In the genomic region with DNA sequence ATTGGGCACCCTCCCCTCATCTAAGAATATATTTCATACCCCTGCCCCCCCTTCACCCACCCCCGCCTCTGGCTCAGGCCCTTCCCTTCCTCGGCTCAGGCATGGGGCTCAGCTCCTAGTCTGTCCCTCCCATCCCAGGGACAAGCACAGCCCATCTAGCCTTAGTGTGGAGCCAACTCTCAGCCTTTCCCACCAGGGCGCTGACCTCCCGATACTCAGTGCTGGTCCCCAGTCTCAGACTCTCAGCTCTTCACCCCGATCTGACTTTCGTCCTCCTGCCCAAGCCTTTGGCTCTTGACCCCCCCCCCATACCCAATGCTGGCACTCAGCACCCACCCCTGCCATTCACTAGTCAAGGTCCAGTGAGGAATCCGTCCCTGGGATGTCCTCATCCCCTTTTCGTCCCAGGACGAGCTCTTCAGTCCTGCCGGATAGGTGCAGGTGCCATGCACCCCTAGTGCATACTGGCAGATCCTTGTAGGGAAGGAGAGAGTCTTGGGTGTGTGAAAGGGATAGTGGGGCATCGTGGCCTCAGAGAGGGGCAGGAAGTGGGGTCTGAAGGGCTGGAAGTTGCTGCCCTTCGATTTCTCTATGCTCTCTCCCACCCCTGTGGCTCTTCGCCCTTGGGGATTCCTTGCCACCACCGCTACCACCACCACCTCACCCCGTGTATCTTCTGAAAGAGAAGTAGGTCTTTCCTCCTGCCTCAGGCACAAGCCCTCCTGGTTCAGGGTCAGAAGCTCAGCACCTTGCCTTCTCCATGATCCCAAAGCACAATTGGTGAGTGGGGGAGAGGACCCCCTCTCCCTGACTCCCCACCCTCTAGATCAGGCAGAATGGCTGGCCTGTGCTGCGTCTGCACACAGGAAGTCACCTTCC, we compare ENCODE assay signal across 16 cellular contexts. TPM values are rescaled to one million over a fixed set of nuclear protein-coding genes. Genes with fewer than 3 reads are reported as not detected.
DNase-seq lines count a peak whose midpoint lies in the region; ATAC-seq, FAIRE-seq and TF ChIP-seq lines count a peak whose summit lies in the region.
"Had no signal": no experiment of that assay in that cellular context is flagged by ENCODE, and none has a peak within 500 bp of the region (broad histone marks: within the 10 kb centered on the region; RNA-seq: fewer than 3 reads in every experiment).

No MANE protein-coding gene starts in this region.

- TF ChIP-seq EP300 in HepG2 (IDR thresholded peaks at IDR 0.05; ENCODE audit: low read depth in 2 of 2, low read length in 2 of 2) (no peak), HepG2 (CRISPR knock-in tag; IDR thresholded peaks at IDR 0.05; ENCODE audit: borderline replicate concordance) (no peak)

- H2AFZ ChIP-seq in HepG2 (ENCODE audit: low read length): no peak overlapping the region

- 80% methylated on average over 9 of the region's 16 CpGs for WGBS in right lobe of liver (ENCODE audit: insufficient coverage, low coverage, low lambda C conversion rate, missing lambda C conversion rate)
- 46% methylated on average over 16 of the region's 16 CpGs for WGBS in HepG2 (ENCODE audit: low lambda C conversion rate)
- WGBS in testis, 2 donors: 54 to 73% methylated on average over 13 to 16 of the region's 16 CpGs

- DNase-seq in right lobe of liver: peak; percentile 7 to 40 (median 33)
- DNase-seq in HepG2 (ENCODE audit: low spot score): no peak
- DNase-seq in activated T-helper 1 cell treated with anti-CD3 and anti-CD28 coated beads, Interleukin-12 subunit alpha, Interleukin-12 subunit beta, Interleukin-2, Interleukin-4 antibody, amounts not matched to agents 30 ng/mL and 10 ng/mL and 1 ng/mL, durations not matched to agents 14 hours and 24 hours and 36 hours (ENCODE audit: low spot score): no peak
- peak in 1 of 2 experiments; percentile 1 for DNase-seq in mesothelial cell of epicardium (ENCODE audit: low spot score in 2 of 2, unreplicated experiment in 2 of 2)
- DNase-seq in testis: peak; percentile 9
- DNase-seq in stimulated activated CD4-positive, alpha-beta T cell treated with anti-CD3 and anti-CD28 coated beads, Interleukin-4, amount 100 ng/mL, for 4 hours: no peak
- no peak for DNase-seq in NCI-H2171 (lab: John Stamatoyannopoulos, UW)
- DNase-seq: GF-D8, NCI-H1930, Right ventricle myocardium superior had no signal

- intact Hi-C loops in right lobe of liver (cut with DNase I) (loop anchor here (5.0 to 10.0 kb wide), 3 partner anchors 36 to 218 kb away; no protein-coding TSS in a partner anchor), HepG2 (cut with micrococcal nuclease; ENCODE audit: unreplicated experiment) (no loop called here), testis (cut with DNase I; ENCODE audit: low total_unique reads) (loop anchor here (5.0 to 10.0 kb wide), 3 partner anchors 101 to 298 kb away; partner anchors contain the start of genes SPCS2 and XRRA1)
- intact Hi-C loops in activated T-helper 1 cell treated with anti-CD3 and anti-CD28 coated beads, Interleukin-12 subunit alpha, Interleukin-12 subunit beta, Interleukin-2, Interleukin-4 antibody, amounts not matched to agents 30 ng/mL and 10 ng/mL and 1 ng/mL, durations not matched to agents 14 hours and 24 hours and 36 hours (cut with micrococcal nuclease): loop anchor here (5.0 to 10.0 kb wide), 4 partner anchors 296 to 1199 kb away; partner anchors contain the start of genes PGM2L1, POLD3, SPCS2 and XRRA1

- H3K9me3 Mint-ChIP-seq in activated T-helper 1 cell treated with anti-CD3 and anti-CD28 coated beads, Interleukin-12 subunit alpha, Interleukin-12 subunit beta, Interleukin-2, Interleukin-4 antibody, amounts not matched to agents 30 ng/mL and 10 ng/mL and 1 ng/mL, durations not matched to agents 14 hours and 24 hours and 36 hours: no peaks in the 10 kb centered on the region
- H3K9me3 Mint-ChIP-seq in mesothelial cell of epicardium: no peaks in the 10 kb centered on the region

- no peak overlapping the region for H3K4me2 ChIP-seq in HepG2 (ENCODE audit: low read depth, low read length)

- H3K36me3 ChIP-seq in right lobe of liver: no peaks in the 10 kb centered on the region
- H3K36me3 ChIP-seq in HepG2 (replicated peaks in 1 of 2; ENCODE audit: control insufficient read depth in 1 of 2, insufficient read depth in 2 of 2, low read length in 2 of 2): no peaks in the 10 kb centered on the region
- H3K36me3 ChIP-seq in testis (ENCODE audit: low read depth, missing control alignments): no peaks in the 10 kb centered on the region
- H3K36me3 ChIP-seq: HAP-1 had no signal

- peak overlapping the region; percentile 61 for H3K27ac Mint-ChIP-seq in activated T-helper 1 cell treated with anti-CD3 and anti-CD28 coated beads, Interleukin-12 subunit alpha, Interleukin-12 subunit beta, Interleukin-2, Interleukin-4 antibody, amounts not matched to agents 30 ng/mL and 10 ng/mL and 1 ng/mL, durations not matched to agents 14 hours and 24 hours and 36 hours
- no peak overlapping the region for H3K27ac Mint-ChIP-seq in mesothelial cell of epicardium

- H3K79me2 ChIP-seq in HepG2 (ENCODE audit: insufficient read depth, low read length): no peaks in the 10 kb centered on the region

- peak overlapping the region; percentile 76 for H3K4me3 Mint-ChIP-seq in activated T-helper 1 cell treated with anti-CD3 and anti-CD28 coated beads, Interleukin-12 subunit alpha, Interleukin-12 subunit beta, Interleukin-2, Interleukin-4 antibody, amounts not matched to agents 30 ng/mL and 10 ng/mL and 1 ng/mL, durations not matched to agents 14 hours and 24 hours and 36 hours
- H3K4me3 Mint-ChIP-seq in mesothelial cell of epicardium: peak overlapping the region; percentile 60

- H3K27me3 ChIP-seq in right lobe of liver (peaks cover 0 to 12% of the 10 kb centered on the region in 2 donors), HepG2 (ENCODE audit: control insufficient read depth in 1 of 2, insufficient read depth in 2 of 2, low read length in 2 of 2) (peaks cover 12 to 66% of the 10 kb centered on the region in 2 experiments), testis (no peaks in the 10 kb centered on the region)

- H3K27ac ChIP-seq in right lobe of liver (no peak overlapping the region), HepG2 (ENCODE audit: extremely low read length, insufficient read depth, low read length) (no peak overlapping the region), testis (no peak overlapping the region)
- H3K27ac ChIP-seq: C4-2B had no signal

- no peak overlapping the region for H3K9ac ChIP-seq in HepG2 (ENCODE audit: insufficient read depth, low read depth, low read length)

- CTCF ChIA-PET in HepG2 (lab: Yijun Ruan, JAX; ENCODE audit: low intra/inter-chr PET ratio, low total read pairs): interaction anchor here (2.3 kb wide), 1 partner anchor 102 kb away, joined by 43 read pairs; no protein-coding TSS in a partner anchor

- no TSS peak for BruUV-seq in HepG2 (replicated peaks; lab: Mats Ljungman, UMichigan)

- no peak for ATAC-seq in right lobe of liver
- no peak for ATAC-seq in HepG2
- no peak for ATAC-seq in GM18858 (IDR thresholded peaks at IDR 0.05; ENCODE audit: unreplicated experiment)

- peaks cover 47% of the 10 kb centered on the region for H3K27me3 Mint-ChIP-seq in activated T-helper 1 cell treated with anti-CD3 and anti-CD28 coated beads, Interleukin-12 subunit alpha, Interleukin-12 subunit beta, Interleukin-2, Interleukin-4 antibody, amounts not matched to agents 30 ng/mL and 10 ng/mL and 1 ng/mL, durations not matched to agents 14 hours and 24 hours and 36 hours (ENCODE audit: insufficient read depth)
- peaks cover 77% of the 10 kb centered on the region for H3K27me3 Mint-ChIP-seq in mesothelial cell of epicardium (ENCODE audit: low read depth)

- H3K9me3 ChIP-seq in right lobe of liver: no peaks in the 10 kb centered on the region
- no peaks in the 10 kb centered on the region for H3K9me3 ChIP-seq in HepG2 (ENCODE audit: low read length)
- H3K9me3 ChIP-seq in testis: no peaks in the 10 kb centered on the region
- H3K9me3 ChIP-seq: HAP-1 had no signal

- TF ChIP-seq CTCF in right lobe of liver (IDR thresholded peaks at IDR 0.05) (no peak), HepG2 (CRISPR knock-in tag; IDR thresholded peaks at IDR 0.05) (no peak), mesothelial cell of epicardium (IDR thresholded peaks at IDR 0.05; ENCODE audit: unreplicated experiment) (no peak), testis (IDR thresholded peaks at IDR 0.05) (no peak)

- H4K20me1 ChIP-seq in HepG2 (ENCODE audit: insufficient read depth, low read length): 0 out of 2 replicates have a peak, but pooled peaks cover 2% of the 10 kb centered on the region

- in situ Hi-C loops in HepG2 (cut with HindIII; ENCODE audit: extremely low pct_ligation_motif_present, low pct_unique_long_range_greater_than_20kb): loop anchor here (10.0 kb wide), 1 partner anchor 308 kb away; no protein-coding TSS in a partner anchor

- TF ChIP-seq POLR2A in right lobe of liver (IDR thresholded peaks at IDR 0.05) (no peak), HepG2 (IDR thresholded peaks at IDR 0.05; ENCODE audit: insufficient read depth in 1 of 2, low read depth in 2 of 2, low read length in 2 of 2) (no peak), testis (IDR thresholded peaks at IDR 0.05) (no peak)

- H3K4me1 Mint-ChIP-seq in activated T-helper 1 cell treated with anti-CD3 and anti-CD28 coated beads, Interleukin-12 subunit alpha, Interleukin-12 subunit beta, Interleukin-2, Interleukin-4 antibody, amounts not matched to agents 30 ng/mL and 10 ng/mL and 1 ng/mL, durations not matched to agents 14 hours and 24 hours and 36 hours (ENCODE audit: low read depth): peaks cover 6% of the 10 kb centered on the region
- peaks cover 6% of the 10 kb centered on the region for H3K4me1 Mint-ChIP-seq in mesothelial cell of epicardium

- no peak for FAIRE-seq in HepG2 (lab: Jason Lieb, UNC)
- FAIRE-seq: bronchial epithelial cell, frontal cortex, keratinocyte had no signal

- TF ChIP-seq RAD21 in HepG2 (CRISPR knock-in tag; IDR thresholded peaks at IDR 0.05): no peak

- no peaks in the 10 kb centered on the region for H3K36me3 Mint-ChIP-seq in activated T-helper 1 cell treated with anti-CD3 and anti-CD28 coated beads, Interleukin-12 subunit alpha, Interleukin-12 subunit beta, Interleukin-2, Interleukin-4 antibody, amounts not matched to agents 30 ng/mL and 10 ng/mL and 1 ng/mL, durations not matched to agents 14 hours and 24 hours and 36 hours (ENCODE audit: low read depth)
- H3K36me3 Mint-ChIP-seq in mesothelial cell of epicardium: no peaks in the 10 kb centered on the region

- POLR2A ChIA-PET in HepG2 (lab: Yijun Ruan, JAX): interaction anchor here (1.3 to 2.5 kb wide), 3 partner anchors 39 to 320 kb away, joined by 3 to 10 read pairs (median 3); no protein-coding TSS in a partner anchor

- H3K4me3 ChIP-seq in right lobe of liver: no peak overlapping the region
- H3K4me3 ChIP-seq in HepG2 (replicated peaks in 1 of 3; ENCODE audit: insufficient read depth in 1 of 3, low read depth in 2 of 3, low read length in 3 of 3): no peak overlapping the region
- peak overlapping the region in 1 of 2 donors; percentile 47 for H3K4me3 ChIP-seq in testis

- H3K4me1 ChIP-seq in right lobe of liver (peaks cover 0 to 11% (median 0%) of the 10 kb centered on the region in 4 donors), HepG2 (ENCODE audit: insufficient read depth, low read length) (peaks cover 15% of the 10 kb centered on the region; the same call in 1 of the 2 replicates), testis (no peaks in the 10 kb centered on the region)
- H3K4me1 ChIP-seq: HAP-1 had no signal

RNA-seq across cellular contexts. Expression of gene TPBGL, which starts 2.4 kb away (rescaled TPM):
- total RNA-seq in right lobe of liver (not detected), HepG2 (2016; rRNA removed; fragmentation: Illumina TruSeq; extraction: Trizol) (not detected in 2 replicates), mesothelial cell of epicardium (0.07 to 0.11 TPM (median 0.11 TPM) in 3 replicates), testis (10 to 100 TPM in 1 of 2 donors, 1 to 10 TPM in 1; 8.1 to 15.4 TPM)
- total RNA-seq in HepG2 (2016; cell fraction: cytosol; rRNA removed; fragmentation: Illumina TruSeq; extraction: Trizol; ENCODE audit: low read depth): not detected in 2 replicates
- not detected in 2 replicates for total RNA-seq in HepG2 (2016; cell fraction: insoluble cytoplasmic fraction; rRNA removed; fragmentation: Illumina TruSeq; extraction: Trizol)
- total RNA-seq in HepG2 (2016; cell fraction: membrane; rRNA removed; fragmentation: Illumina TruSeq; extraction: Trizol): not detected in 2 replicates
- total RNA-seq in HepG2 (2016; cell fraction: nucleus; rRNA removed; fragmentation: Illumina TruSeq; extraction: Trizol): not detected in 2 replicates
- polyA plus RNA-seq in HepG2 (2011; rRNA removed) (not detected in 2 replicates), testis (ENCODE audit: insufficient read depth, low read depth, low replicate concordance) (10.0 TPM)
- polyA plus RNA-seq in HepG2 (2011; cell fraction: cytosol; rRNA removed): not detected in 2 replicates
- 0.05 TPM in 1 of 2 replicates, not detected in the other for polyA plus RNA-seq in HepG2 (2011; cell fraction: nucleus; rRNA removed)
- not detected in 2 replicates for polyA plus RNA-seq in HepG2 (2012)
- polyA plus RNA-seq in HepG2 (2016; cell fraction: cytosol; fragmentation: Illumina TruSeq; extraction: Trizol; ENCODE audit: low read depth): not detected in 2 replicates
- polyA plus RNA-seq in HepG2 (2016; cell fraction: insoluble cytoplasmic fraction; fragmentation: Illumina TruSeq; extraction: Trizol; ENCODE audit: low read depth): not detected in 2 replicates
- polyA plus RNA-seq in HepG2 (2016; cell fraction: membrane; fragmentation: Illumina TruSeq; extraction: Trizol; ENCODE audit: low read depth): 0.07 and 0.18 TPM in 2 replicates
- polyA plus RNA-seq in HepG2 (2016; cell fraction: nucleus; fragmentation: Illumina TruSeq; extraction: Trizol; ENCODE audit: insufficient read depth, low read depth): not detected in 2 replicates
- not detected in 2 replicates for polyA minus RNA-seq in HepG2 (2011; rRNA and poly(A)+ RNA removed; ENCODE audit: low replicate concordance)
- not detected in 2 replicates for polyA minus RNA-seq in HepG2 (2011; cell fraction: cytosol; rRNA and poly(A)+ RNA removed)
- polyA minus RNA-seq in HepG2 (2011; cell fraction: nucleus; rRNA and poly(A)+ RNA removed): 0.12 TPM in 1 of 2 replicates, not detected in the other
- total RNA-seq in activated T-helper 1 cell treated with anti-CD3 and anti-CD28 coated beads, Interleukin-12 subunit alpha, Interleukin-12 subunit beta, Interleukin-2, Interleukin-4 antibody, amounts not matched to agents 30 ng/mL and 10 ng/mL and 1 ng/mL, durations not matched to agents 14 hours and 24 hours and 36 hours: 0.34 and 0.47 TPM in 2 replicates
- total RNA-seq: bronchial epithelial cell, frontal cortex had no signal
- polyA plus RNA-seq: keratinocyte had no signal

Comparison
In these comparisons a context has a peak if more than half of its experiments do, and no peak if none do; other contexts are left out.
1. DNase-seq: peak in right lobe of liver (3 of 3) and testis (single experiment); none in HepG2 (single experiment), activated T-helper 1 cell treated with anti-CD3 and anti-CD28 coated beads, Interleukin-12 subunit alpha, Interleukin-12 subunit beta, Interleukin-2, Interleukin-4 antibody, amounts not matched to agents 30 ng/mL and 10 ng/mL and 1 ng/mL, durations not matched to agents 14 hours and 24 hours and 36 hours (single experiment), stimulated activated CD4-positive, alpha-beta T cell treated with anti-CD3 and anti-CD28 coated beads, Interleukin-4, amount 100 ng/mL, for 4 hours (0 of 2) and NCI-H2171 (single experiment).